ENCODE assay signal across 8 cellular contexts in genomic region chr6:69867075-69867911, GRCh38. TPM values are rescaled to one million over a fixed set of nuclear protein-coding genes. Genes with fewer than 3 reads are reported as not detected.
DNase-seq lines count a peak whose midpoint lies in the region; ATAC-seq and TF ChIP-seq lines count a peak whose summit lies in the region.

No MANE protein-coding gene starts in this region.

- no peaks in the 10 kb centered on the region for H3K9me3 ChIP-seq in AG04450 (ENCODE audit: control insufficient read depth, insufficient read depth, low read length)
- no peaks in the 10 kb centered on the region for H3K9me3 ChIP-seq in neural progenitor cell (ENCODE audit: low read depth)

- peak overlapping the region; percentile 99 for H3K4me2 ChIP-seq in neural progenitor cell

- TF ChIP-seq CTCF in AG04450 (IDR thresholded peaks at IDR 0.05; ENCODE audit: low read depth, low read length), result no peak; the same call in 1 of the 2 replicates
- TF ChIP-seq CTCF in fibroblast of mammary gland (conservative IDR thresholded peaks at IDR 0.05; ENCODE audit: control insufficient read depth, insufficient read depth, low read depth, low read length), result no peak
- peak; percentile 40 for TF ChIP-seq CTCF in neural progenitor cell (IDR thresholded peaks at IDR 0.05)

- ATAC-seq in GM18867 (IDR thresholded peaks at IDR 0.05; ENCODE audit: unreplicated experiment), result peak; percentile 74
- peak; percentile 46 for ATAC-seq in HG03097 (IDR thresholded peaks at IDR 0.05; ENCODE audit: low FRiP score, unreplicated experiment)

- H3K9ac ChIP-seq in neural progenitor cell, result no peak overlapping the region

- no peaks in the 10 kb centered on the region for H3K36me3 ChIP-seq in neural progenitor cell

- POLR2A ChIA-PET in AG04450 (lab: Yijun Ruan, JAX), result no interaction called here

- H3K36me3 Mint-ChIP-seq in activated T-cell treated with anti-CD3 and anti-CD28 coated beads, Interleukin-2, amount 50 U/mL, for 24 hours (ENCODE audit: low read depth), result no peaks in the 10 kb centered on the region
- H3K36me3 Mint-ChIP-seq in neural progenitor cell, result no peaks in the 10 kb centered on the region

- H3K4me3 ChIP-seq in AG04450 (ENCODE audit: low read depth, low read length), result peak overlapping the region; percentile 59
- H3K4me3 ChIP-seq in fibroblast of mammary gland (ENCODE audit: control insufficient read depth, low read depth, low read length), result peak overlapping the region; percentile 35
- H3K4me3 ChIP-seq in neural progenitor cell, result peak overlapping the region; percentile 80

- peaks cover 22% of the 10 kb centered on the region for H3K4me1 ChIP-seq in neural progenitor cell

- CTCF ChIA-PET in AG04450 (lab: Charles Lee), result interaction anchor here (0.6 to 1.9 kb wide), 2 partner anchors 9 to 78 kb away, joined by 3 to 5 read pairs; no protein-coding TSS in a partner anchor

- no peaks in the 10 kb centered on the region for H3K9me3 Mint-ChIP-seq in activated T-cell treated with anti-CD3 and anti-CD28 coated beads, Interleukin-2, amount 50 U/mL, for 24 hours
- H3K9me3 Mint-ChIP-seq in neural progenitor cell, result no peaks in the 10 kb centered on the region

- H3K27ac ChIP-seq in AG04450 (ENCODE audit: low read depth, low read length) (no peak overlapping the region), neural progenitor cell (no peak overlapping the region), temporal lobe (ENCODE audit: low read depth, low read length) (peak overlapping the region; percentile 61)

- H3K4me1 Mint-ChIP-seq in activated T-cell treated with anti-CD3 and anti-CD28 coated beads, Interleukin-2, amount 50 U/mL, for 24 hours (ENCODE audit: low read depth), result peaks cover 27% of the 10 kb centered on the region
- H3K4me1 Mint-ChIP-seq in neural progenitor cell, result peaks cover 23% of the 10 kb centered on the region

- H3F3A ChIP-seq in neural progenitor cell (ENCODE audit: low read depth), result peaks cover 21% of the 10 kb centered on the region

- H3K27me3 Mint-ChIP-seq in activated T-cell treated with anti-CD3 and anti-CD28 coated beads, Interleukin-2, amount 50 U/mL, for 24 hours, result peaks cover 45% of the 10 kb centered on the region
- H3K27me3 Mint-ChIP-seq in neural progenitor cell (ENCODE audit: insufficient read depth, low read depth), result peaks cover 14% of the 10 kb centered on the region

- H3K79me2 ChIP-seq in neural progenitor cell (ENCODE audit: low read depth), result no peaks in the 10 kb centered on the region

- peaks cover 3% of the 10 kb centered on the region for H4K20me1 ChIP-seq in neural progenitor cell (ENCODE audit: low read depth)

- H3K27me3 ChIP-seq in AG04450 (ENCODE audit: control insufficient read depth, insufficient read depth, low read length) (peaks cover 13% of the 10 kb centered on the region), neural progenitor cell (peaks cover 58% of the 10 kb centered on the region)

- H3K4me3 Mint-ChIP-seq in activated T-cell treated with anti-CD3 and anti-CD28 coated beads, Interleukin-2, amount 50 U/mL, for 24 hours, result peak overlapping the region; percentile 80
- peak overlapping the region; percentile 90 for H3K4me3 Mint-ChIP-seq in neural progenitor cell

- DNase-seq in AG04450 (ENCODE audit: low read depth, low spot score), result no peak
- peak; percentile 55 for DNase-seq in NOMO-1 treated with DMSO at 0.1 percent for 48 hours (lab: John Stamatoyannopoulos, UW; ENCODE audit: unreplicated experiment)
- peak; percentile 78 for DNase-seq in activated T-cell treated with anti-CD3 and anti-CD28 coated beads, Interleukin-2, amount 50 U/mL, for 24 hours
- DNase-seq in fibroblast of mammary gland (ENCODE audit: low read depth), result peak; percentile 3
- peak; percentile 90 for DNase-seq in neural progenitor cell (ENCODE audit: low spot score)

- H2AFZ ChIP-seq in neural progenitor cell (replicated peaks), result peak overlapping the region; percentile 100

- peak overlapping the region; percentile 69 for H3K27ac Mint-ChIP-seq in activated T-cell treated with anti-CD3 and anti-CD28 coated beads, Interleukin-2, amount 50 U/mL, for 24 hours
- no peak overlapping the region for H3K27ac Mint-ChIP-seq in neural progenitor cell

RNA-seq across cellular contexts. Expression of gene COL19A1, which starts 0.9 kb away (rescaled TPM):
- polyA plus RNA-seq in AG04450 (2011; rRNA removed), result 0.09 TPM in 1 of 2 replicates, not detected in the other
- polyA minus RNA-seq in AG04450 (2011; rRNA and poly(A)+ RNA removed), result not detected in 2 replicates
- total RNA-seq in neural progenitor cell (ENCODE audit: low replicate concordance) (0.03 TPM in 1 of 2 replicates, not detected in the other), temporal lobe (2.2 TPM)
